22 cellular contexts compared by ENCODE assay signal in the genomic region with DNA sequence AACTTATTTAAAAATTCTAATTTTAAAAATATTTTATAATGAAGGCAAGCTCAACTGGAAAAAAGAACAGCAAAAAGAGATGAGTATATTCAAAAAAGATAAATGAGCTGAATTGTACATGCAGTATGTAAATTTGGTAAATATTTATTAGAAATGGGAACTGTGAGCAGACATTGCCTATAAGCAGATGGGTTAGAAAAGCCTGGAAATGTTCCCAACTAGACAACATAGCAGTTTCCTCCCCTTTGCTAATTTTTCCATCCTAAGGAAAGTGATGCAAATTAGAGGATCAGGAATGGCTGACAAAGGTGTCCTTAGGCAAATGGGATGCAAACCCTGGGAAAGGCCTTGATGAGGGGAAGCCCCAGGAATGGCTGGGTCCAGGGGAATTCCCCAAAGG. TPM values are rescaled to one million over a fixed set of nuclear protein-coding genes. Genes with fewer than 3 reads are reported as not detected.
DNase-seq lines count a peak whose midpoint lies in the region; ATAC-seq lines count a peak whose summit lies in the region.
"Had no signal": no experiment of that assay in that cellular context is flagged by ENCODE, and none has a peak within 500 bp of the region (broad histone marks: within the 10 kb centered on the region; RNA-seq: fewer than 3 reads in every experiment).

No MANE protein-coding gene starts in this region.

- H3K9me3 Mint-ChIP-seq in T-helper 2 cell treated with Interferon-gamma antibody and Interleukin-4, amounts not matched to agents 5 μg/mL and 100 μg/mL, for 36 hours = no peaks in the 10 kb centered on the region
- no peaks in the 10 kb centered on the region for H3K9me3 Mint-ChIP-seq in activated CD4-positive, alpha-beta T cell treated with anti-CD3 and anti-CD28 coated beads for 36 hours (ENCODE audit: low read depth)
- H3K9me3 Mint-ChIP-seq: CD4-positive, alpha-beta memory T cell; GM23338; HFFc6 had no signal

- POLR2A ChIA-PET in activated CD4-positive, alpha-beta T cell treated with anti-CD3 and anti-CD28 coated beads for 36 hours (lab: Charles Lee) = no interaction called here

- ATAC-seq in activated CD4-positive, alpha-beta T cell treated with anti-CD3 and anti-CD28 coated beads for 36 hours = no peak
- ATAC-seq: A549, GM12878, GM23338 had no signal

- DNase-seq in G401 (ENCODE audit: low spot score) = peak; percentile 63
- peak; percentile 95 to 97 for DNase-seq in NCI-H526 (lab: John Stamatoyannopoulos, UW)
- DNase-seq in cerebellar cortex (ENCODE audit: low spot score) = peak; percentile 54
- peak; percentile 11 for DNase-seq in kidney tubule cell (ENCODE audit: low spot score)
- no peak for DNase-seq in T-helper 2 cell treated with Interferon-gamma antibody and Interleukin-4, amounts not matched to agents 5 μg/mL and 100 μg/mL, for 36 hours (ENCODE audit: low spot score)
- no peak for DNase-seq in SHP77 (lab: John Stamatoyannopoulos, UW)
- DNase-seq in activated CD4-positive, alpha-beta T cell treated with anti-CD3 and anti-CD28 coated beads for 36 hours = no peak
- DNase-seq: 8988T; ACHN; AML-193; BE2C; C1 segment of cervical spinal cord; Calu3; CD4-positive, alpha-beta memory T cell; COR-L47; DMS153; DND-41; GDM1; HFFc6 had no signal

- H3K27me3 Mint-ChIP-seq in T-helper 2 cell treated with Interferon-gamma antibody and Interleukin-4, amounts not matched to agents 5 μg/mL and 100 μg/mL, for 36 hours (ENCODE audit: low read depth) = no peaks in the 10 kb centered on the region
- no peaks in the 10 kb centered on the region for H3K27me3 Mint-ChIP-seq in activated CD4-positive, alpha-beta T cell treated with anti-CD3 and anti-CD28 coated beads for 36 hours
- H3K27me3 Mint-ChIP-seq: CD4-positive, alpha-beta memory T cell had no signal

- in situ Hi-C loops in G401 (cut with HindIII; ENCODE audit: low sequenced_read_pairs) = no loop called here

- no peak overlapping the region for H3K27ac Mint-ChIP-seq in T-helper 2 cell treated with Interferon-gamma antibody and Interleukin-4, amounts not matched to agents 5 μg/mL and 100 μg/mL, for 36 hours
- no peak overlapping the region for H3K27ac Mint-ChIP-seq in activated CD4-positive, alpha-beta T cell treated with anti-CD3 and anti-CD28 coated beads for 36 hours
- H3K27ac Mint-ChIP-seq: CD4-positive, alpha-beta memory T cell; GM23338; HFFc6 had no signal

- intact Hi-C loops in activated CD4-positive, alpha-beta T cell treated with anti-CD3 and anti-CD28 coated beads for 36 hours (cut with DNase I, micrococcal nuclease) = loop anchor here (5.0 kb wide), 4 partner anchors 126 to 626 kb away; a partner anchor contains a TSS

- no peak overlapping the region for H3K4me3 Mint-ChIP-seq in T-helper 2 cell treated with Interferon-gamma antibody and Interleukin-4, amounts not matched to agents 5 μg/mL and 100 μg/mL, for 36 hours
- H3K4me3 Mint-ChIP-seq in activated CD4-positive, alpha-beta T cell treated with anti-CD3 and anti-CD28 coated beads for 36 hours = no peak overlapping the region
- H3K4me3 Mint-ChIP-seq: CD4-positive, alpha-beta memory T cell; GM23338; HFFc6 had no signal

- no peaks in the 10 kb centered on the region for H3K36me3 Mint-ChIP-seq in T-helper 2 cell treated with Interferon-gamma antibody and Interleukin-4, amounts not matched to agents 5 μg/mL and 100 μg/mL, for 36 hours (ENCODE audit: low read depth)
- no peaks in the 10 kb centered on the region for H3K36me3 Mint-ChIP-seq in activated CD4-positive, alpha-beta T cell treated with anti-CD3 and anti-CD28 coated beads for 36 hours (ENCODE audit: low read depth)

- peaks cover 4% of the 10 kb centered on the region for H3K4me1 Mint-ChIP-seq in T-helper 2 cell treated with Interferon-gamma antibody and Interleukin-4, amounts not matched to agents 5 μg/mL and 100 μg/mL, for 36 hours (ENCODE audit: low read depth)
- H3K4me1 Mint-ChIP-seq in activated CD4-positive, alpha-beta T cell treated with anti-CD3 and anti-CD28 coated beads for 36 hours = peaks cover 3% of the 10 kb centered on the region

- CTCF ChIA-PET in activated CD4-positive, alpha-beta T cell treated with anti-CD3 and anti-CD28 coated beads for 36 hours (lab: Charles Lee) = no interaction called here

RNA-seq across cellular contexts. Expression of a gene that starts 37.2 kb away (rescaled TPM):
- 136 and 146 TPM in 2 replicates for total RNA-seq in G401 (2014; rRNA removed; shearing (Covaris generic))
- 10 to 100 TPM; 14.3 to 15.8 TPM for total RNA-seq in activated CD4-positive, alpha-beta T cell treated with anti-CD3 and anti-CD28 coated beads for 36 hours

Comparison
In these comparisons a context has a peak if more than half of its experiments do, and no peak if none do; other contexts are left out.
1. DNase-seq: peak in G401 (single experiment), NCI-H526 (2 of 2), cerebellar cortex (single experiment) and kidney tubule cell (single experiment); none in T-helper 2 cell treated with Interferon-gamma antibody and Interleukin-4, amounts not matched to agents 5 μg/mL and 100 μg/mL, for 36 hours (single experiment), SHP77 (0 of 2) and activated CD4-positive, alpha-beta T cell treated with anti-CD3 and anti-CD28 coated beads for 36 hours (single experiment).